In the genomic region with DNA sequence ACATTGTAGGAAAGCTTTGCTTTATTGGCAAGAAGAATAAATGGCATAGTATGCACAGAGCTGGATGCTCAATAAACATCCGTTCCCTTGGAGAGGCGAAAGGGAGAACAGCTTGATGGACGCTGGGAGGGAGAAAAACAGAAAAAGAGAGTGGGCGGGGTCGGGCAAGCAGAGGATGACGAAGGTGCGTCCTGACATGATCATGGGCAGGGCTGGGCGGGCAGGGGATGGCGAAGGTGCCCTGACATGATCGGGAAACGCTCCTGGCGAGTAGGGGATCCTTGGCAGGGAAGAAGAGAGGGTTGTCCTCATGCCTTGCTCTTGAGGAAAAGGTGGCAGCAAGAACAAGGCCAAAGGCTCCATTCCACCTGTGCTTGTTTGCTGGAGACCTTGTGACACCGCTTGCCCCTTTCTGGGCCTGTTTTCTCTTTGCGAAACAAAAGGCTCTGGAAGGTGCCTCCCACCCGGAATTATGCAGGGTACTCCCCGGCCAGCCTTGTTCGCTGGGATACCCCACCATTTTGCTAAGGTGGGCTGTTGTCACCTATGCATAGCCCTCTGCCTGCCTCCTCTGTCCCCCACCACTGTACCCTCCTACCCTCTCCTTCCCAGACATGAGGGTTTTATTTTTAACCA, we compare ENCODE assay signal across 11 cellular contexts. TPM values are rescaled to one million over a fixed set of nuclear protein-coding genes. Genes with fewer than 3 reads are reported as not detected.
A peak's percentile ranks its signal among the peaks of the same experiment; 100 is the strongest.
DNase-seq lines count a peak whose midpoint lies in the region; ATAC-seq and TF ChIP-seq lines count a peak whose summit lies in the region.
"Had no signal": no experiment of that assay in that cellular context is flagged by ENCODE, and none has a peak within 500 bp of the region (broad histone marks: within the 10 kb centered on the region; RNA-seq: fewer than 3 reads in every experiment).

No MANE protein-coding gene starts in this region.

- in situ Hi-C loops in GM13977 (cut with MboI; ENCODE audit: low pct_unique_long_range_greater_than_20kb, low sequenced_read_pairs, unreplicated experiment), result no loop called here

- no peak for ATAC-seq in WTC11
- peak; percentile 26 for ATAC-seq in left lung
- no peak for ATAC-seq in GM18870 (IDR thresholded peaks at IDR 0.05; ENCODE audit: unreplicated experiment)
- ATAC-seq in GM18867 (IDR thresholded peaks at IDR 0.05; ENCODE audit: unreplicated experiment), result no peak

- WGBS in suprapubic skin, result 50% methylated on average over 17 of the region's 17 CpGs

- H3K27ac ChIP-seq in left lung, result peak overlapping the region; percentile 42 to 60
- H3K27ac ChIP-seq in suprapubic skin, result peak overlapping the region; percentile 88

- no peaks in the 10 kb centered on the region for H3K27me3 ChIP-seq in left lung
- no peaks in the 10 kb centered on the region for H3K27me3 ChIP-seq in suprapubic skin

- no peak for TF ChIP-seq EP300 in suprapubic skin (IDR thresholded peaks at IDR 0.05)

- no peaks in the 10 kb centered on the region for H3K9me3 Mint-ChIP-seq in WTC11
- H3K9me3 Mint-ChIP-seq in T-helper 2 cell treated with Interferon-gamma antibody and Interleukin-4, amounts not matched to agents 5 μg/mL and 100 μg/mL, for 36 hours, result no peaks in the 10 kb centered on the region
- H3K9me3 Mint-ChIP-seq: naive B cell had no signal

- DNase-seq in DMS53 treated with DMSO at 0.1 percent for 48 hours (lab: John Stamatoyannopoulos, UW; ENCODE audit: unreplicated experiment) (peak; percentile 48), WTC11 (ENCODE audit: low spot score) (no peak), left lung (no peak), suprapubic skin (ENCODE audit: low spot score in 2 of 2) (peak in 1 of 2 donors; percentile 75), GM13977 (ENCODE audit: low spot score) (no peak)
- DNase-seq in T-helper 2 cell treated with Interferon-gamma antibody and Interleukin-4, amounts not matched to agents 5 μg/mL and 100 μg/mL, for 36 hours (ENCODE audit: low spot score), result no peak
- DNase-seq: naive B cell, NCI-H446 treated with DMSO at 0.1 percent for 48 hours, SHP77 had no signal

- H3K4me3 Mint-ChIP-seq in WTC11, result no peak overlapping the region
- H3K4me3 Mint-ChIP-seq in T-helper 2 cell treated with Interferon-gamma antibody and Interleukin-4, amounts not matched to agents 5 μg/mL and 100 μg/mL, for 36 hours, result no peak overlapping the region
- H3K4me3 Mint-ChIP-seq: naive B cell had no signal

- H3K4me1 Mint-ChIP-seq in WTC11, result peaks cover 69% of the 10 kb centered on the region
- peaks cover 20% of the 10 kb centered on the region for H3K4me1 Mint-ChIP-seq in T-helper 2 cell treated with Interferon-gamma antibody and Interleukin-4, amounts not matched to agents 5 μg/mL and 100 μg/mL, for 36 hours (ENCODE audit: low read depth)

- H3K9me3 ChIP-seq in left lung (no peaks in the 10 kb centered on the region), suprapubic skin (no peaks in the 10 kb centered on the region)

- H3K4me3 ChIP-seq in left lung, result no peak overlapping the region
- H3K4me3 ChIP-seq in suprapubic skin, result no peak overlapping the region

- H3K4me1 ChIP-seq in left lung (peaks cover 11 to 27% of the 10 kb centered on the region in 2 donors), suprapubic skin (peaks cover 57% of the 10 kb centered on the region)

- CTCF ChIA-PET in WTC11 (lab: Charles Lee), result interaction anchor here (1.4 kb wide), 1 partner anchor 19 kb away, joined by 3 read pairs; no protein-coding TSS in a partner anchor

- peak overlapping the region; percentile 46; the same call in 1 of the 2 replicates for H3K27ac Mint-ChIP-seq in WTC11
- no peak overlapping the region for H3K27ac Mint-ChIP-seq in T-helper 2 cell treated with Interferon-gamma antibody and Interleukin-4, amounts not matched to agents 5 μg/mL and 100 μg/mL, for 36 hours

- H3K36me3 ChIP-seq in left lung (no peaks in the 10 kb centered on the region), suprapubic skin (no peaks in the 10 kb centered on the region)

- intact Hi-C loops in left lung (cut with DNase I), result no loop called here

- POLR2A ChIA-PET in WTC11 (lab: Charles Lee), result interaction anchor here (0.6 kb wide), 1 partner anchor 46 kb away, joined by 3 read pairs; no protein-coding TSS in a partner anchor

- no peaks in the 10 kb centered on the region for H3K36me3 Mint-ChIP-seq in WTC11
- H3K36me3 Mint-ChIP-seq in T-helper 2 cell treated with Interferon-gamma antibody and Interleukin-4, amounts not matched to agents 5 μg/mL and 100 μg/mL, for 36 hours (ENCODE audit: low read depth), result no peaks in the 10 kb centered on the region
- H3K36me3 Mint-ChIP-seq: naive B cell had no signal

- H3K27me3 Mint-ChIP-seq in WTC11 (ENCODE audit: low read depth), result no peaks in the 10 kb centered on the region
- no peaks in the 10 kb centered on the region for H3K27me3 Mint-ChIP-seq in T-helper 2 cell treated with Interferon-gamma antibody and Interleukin-4, amounts not matched to agents 5 μg/mL and 100 μg/mL, for 36 hours (ENCODE audit: low read depth)

- TF ChIP-seq POLR2A in suprapubic skin (IDR thresholded peaks at IDR 0.05), result no peak

- TF ChIP-seq CTCF in WTC11 (IDR thresholded peaks at IDR 0.05) (no peak), left lung (IDR thresholded peaks at IDR 0.05) (no peak), suprapubic skin (IDR thresholded peaks at IDR 0.05) (no peak), GM13977 (IDR thresholded peaks at IDR 0.05; ENCODE audit: extremely low read depth, insufficient read depth, missing control alignments) (no peak)

TF ChIP-seq in WTC11, 78 proteins besides CTCF, POLR2A, EP300 and RAD21 (continues in another document):
- TF ChIP-seq, protein P1, sequence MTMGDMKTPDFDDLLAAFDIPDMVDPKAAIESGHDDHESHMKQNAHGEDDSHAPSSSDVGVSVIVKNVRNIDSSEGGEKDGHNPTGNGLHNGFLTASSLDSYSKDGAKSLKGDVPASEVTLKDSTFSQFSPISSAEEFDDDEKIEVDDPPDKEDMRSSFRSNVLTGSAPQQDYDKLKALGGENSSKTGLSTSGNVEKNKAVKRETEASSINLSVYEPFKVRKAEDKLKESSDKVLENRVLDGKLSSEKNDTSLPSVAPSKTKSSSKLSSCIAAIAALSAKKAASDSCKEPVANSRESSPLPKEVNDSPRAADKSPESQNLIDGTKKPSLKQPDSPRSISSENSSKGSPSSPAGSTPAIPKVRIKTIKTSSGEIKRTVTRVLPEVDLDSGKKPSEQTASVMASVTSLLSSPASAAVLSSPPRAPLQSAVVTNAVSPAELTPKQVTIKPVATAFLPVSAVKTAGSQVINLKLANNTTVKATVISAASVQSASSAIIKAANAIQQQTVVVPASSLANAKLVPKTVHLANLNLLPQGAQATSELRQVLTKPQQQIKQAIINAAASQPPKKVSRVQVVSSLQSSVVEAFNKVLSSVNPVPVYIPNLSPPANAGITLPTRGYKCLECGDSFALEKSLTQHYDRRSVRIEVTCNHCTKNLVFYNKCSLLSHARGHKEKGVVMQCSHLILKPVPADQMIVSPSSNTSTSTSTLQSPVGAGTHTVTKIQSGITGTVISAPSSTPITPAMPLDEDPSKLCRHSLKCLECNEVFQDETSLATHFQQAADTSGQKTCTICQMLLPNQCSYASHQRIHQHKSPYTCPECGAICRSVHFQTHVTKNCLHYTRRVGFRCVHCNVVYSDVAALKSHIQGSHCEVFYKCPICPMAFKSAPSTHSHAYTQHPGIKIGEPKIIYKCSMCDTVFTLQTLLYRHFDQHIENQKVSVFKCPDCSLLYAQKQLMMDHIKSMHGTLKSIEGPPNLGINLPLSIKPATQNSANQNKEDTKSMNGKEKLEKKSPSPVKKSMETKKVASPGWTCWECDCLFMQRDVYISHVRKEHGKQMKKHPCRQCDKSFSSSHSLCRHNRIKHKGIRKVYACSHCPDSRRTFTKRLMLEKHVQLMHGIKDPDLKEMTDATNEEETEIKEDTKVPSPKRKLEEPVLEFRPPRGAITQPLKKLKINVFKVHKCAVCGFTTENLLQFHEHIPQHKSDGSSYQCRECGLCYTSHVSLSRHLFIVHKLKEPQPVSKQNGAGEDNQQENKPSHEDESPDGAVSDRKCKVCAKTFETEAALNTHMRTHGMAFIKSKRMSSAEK (CRISPR knock-in tag; IDR thresholded peaks at IDR 0.05; ENCODE audit: borderline replicate concordance), result no peak
- TF ChIP-seq ZNF671 (CRISPR knock-in tag; IDR thresholded peaks at IDR 0.05) (no peak), TP53 (CRISPR knock-in tag; IDR thresholded peaks at IDR 0.05) (no peak), NFATC4 (CRISPR knock-in tag; IDR thresholded peaks at IDR 0.05) (no peak), FOXK1 (CRISPR knock-in tag; IDR thresholded peaks at IDR 0.05) (no peak)
- TF ChIP-seq, protein P2, sequence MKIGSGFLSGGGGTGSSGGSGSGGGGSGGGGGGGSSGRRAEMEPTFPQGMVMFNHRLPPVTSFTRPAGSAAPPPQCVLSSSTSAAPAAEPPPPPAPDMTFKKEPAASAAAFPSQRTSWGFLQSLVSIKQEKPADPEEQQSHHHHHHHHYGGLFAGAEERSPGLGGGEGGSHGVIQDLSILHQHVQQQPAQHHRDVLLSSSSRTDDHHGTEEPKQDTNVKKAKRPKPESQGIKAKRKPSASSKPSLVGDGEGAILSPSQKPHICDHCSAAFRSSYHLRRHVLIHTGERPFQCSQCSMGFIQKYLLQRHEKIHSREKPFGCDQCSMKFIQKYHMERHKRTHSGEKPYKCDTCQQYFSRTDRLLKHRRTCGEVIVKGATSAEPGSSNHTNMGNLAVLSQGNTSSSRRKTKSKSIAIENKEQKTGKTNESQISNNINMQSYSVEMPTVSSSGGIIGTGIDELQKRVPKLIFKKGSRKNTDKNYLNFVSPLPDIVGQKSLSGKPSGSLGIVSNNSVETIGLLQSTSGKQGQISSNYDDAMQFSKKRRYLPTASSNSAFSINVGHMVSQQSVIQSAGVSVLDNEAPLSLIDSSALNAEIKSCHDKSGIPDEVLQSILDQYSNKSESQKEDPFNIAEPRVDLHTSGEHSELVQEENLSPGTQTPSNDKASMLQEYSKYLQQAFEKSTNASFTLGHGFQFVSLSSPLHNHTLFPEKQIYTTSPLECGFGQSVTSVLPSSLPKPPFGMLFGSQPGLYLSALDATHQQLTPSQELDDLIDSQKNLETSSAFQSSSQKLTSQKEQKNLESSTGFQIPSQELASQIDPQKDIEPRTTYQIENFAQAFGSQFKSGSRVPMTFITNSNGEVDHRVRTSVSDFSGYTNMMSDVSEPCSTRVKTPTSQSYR (CRISPR knock-in tag; IDR thresholded peaks at IDR 0.05), result no peak

RNA-seq across cellular contexts. Expression of a gene that starts 21.1 kb away (rescaled TPM):
- total RNA-seq in WTC11 (2021) (106 to 126 TPM (median 110 TPM) in 3 replicates), left lung (10 to 100 TPM; 45.9 to 46.3 TPM), suprapubic skin (10 to 100 TPM; 44.7 to 72.7 (median 65.6) TPM)
